In the genomic region with DNA sequence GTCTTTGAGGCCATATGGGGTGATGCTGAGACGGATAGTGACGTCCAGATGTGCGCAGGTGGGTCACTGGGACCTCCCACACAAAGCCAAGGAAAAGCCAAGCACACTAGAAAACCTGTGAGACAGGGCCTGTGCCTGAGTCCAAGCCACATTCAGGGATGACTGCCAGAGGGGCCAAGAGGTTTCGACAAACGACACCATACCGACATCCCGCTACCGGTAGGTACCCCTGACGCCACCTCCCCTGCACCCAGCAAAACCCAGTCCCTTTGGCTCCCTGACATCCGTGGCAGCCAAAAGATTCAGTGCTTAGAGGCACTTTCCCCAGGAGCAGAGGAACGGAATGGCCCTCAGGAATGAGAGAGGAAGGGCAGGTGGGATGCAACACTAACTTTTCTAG, we compare ENCODE assay signal across 8 cellular contexts.
A peak's percentile ranks its signal among the peaks of the same experiment; 100 is the strongest.
DNase-seq lines count a peak whose midpoint lies in the region; ATAC-seq and TF ChIP-seq lines count a peak whose summit lies in the region.
"Not testable (repeated sequence)": the region's sequence is repeated elsewhere in the genome, so short reads cannot be mapped to it uniquely, and the experiment has no call there.

No MANE protein-coding gene starts in this region.

- not testable (repeated sequence) for H3K9me3 Mint-ChIP-seq in IgD-negative memory B cell; T-helper 2 cell treated with Interferon-gamma antibody and Interleukin-4, amounts not matched to agents 5 μg/mL and 100 μg/mL, for 36 hours; activated T-helper 17 cell treated with anti-CD3 and anti-CD28 coated beads, Interleukin-2, amount 50 U/mL, for 72 hours; memory B cell

- BruUV-seq in mammary epithelial cell (replicated peaks; lab: Mats Ljungman, UMichigan) = not testable (repeated sequence)

- DNase-seq in T-helper 2 cell treated with Interferon-gamma antibody and Interleukin-4, amounts not matched to agents 5 μg/mL and 100 μg/mL, for 36 hours (ENCODE audit: low spot score); mammary epithelial cell; memory B cell (ENCODE audit: low spot score in 2 of 2); psoas muscle: not testable (repeated sequence)

- 0 out of 2 replicates have a peak overlapping the region, but pooled peaks have one; percentile 69 for H3K4me2 ChIP-seq in BLaER1
- not testable (repeated sequence) for H3K4me2 ChIP-seq in mammary epithelial cell (ENCODE audit: insufficient read depth, low read depth, low read length)

- peak overlapping the region; percentile 99 for H2AFZ ChIP-seq in mammary epithelial cell (ENCODE audit: low read depth, low read length)

- H3K36me3 ChIP-seq in BLaER1; mammary epithelial cell (ENCODE audit: insufficient read depth, low read length); psoas muscle (ENCODE audit: insufficient read depth in 1 of 2, low read depth in 1 of 2); stomach smooth muscle (ENCODE audit: control insufficient read depth in 2 of 2, insufficient read depth in 2 of 2, low read length in 2 of 2): not testable (repeated sequence)

- not testable (repeated sequence) for H3K4me3 ChIP-seq in BLaER1; mammary epithelial cell (replicated peaks in 1 of 3; ENCODE audit: insufficient read depth in 1 of 3, low read depth in 2 of 3, low read length in 3 of 3)
- H3K4me3 ChIP-seq in psoas muscle = peak overlapping the region; percentile 86
- peak overlapping the region; percentile 62 to 76 for H3K4me3 ChIP-seq in stomach smooth muscle (ENCODE audit: low read length in 2 of 2)

- CTCF ChIA-PET in mammary epithelial cell (lab: Charles Lee; ENCODE audit: low non-redundant PET) = not testable (repeated sequence)

- not testable (repeated sequence) for H4K20me1 ChIP-seq in BLaER1; mammary epithelial cell (ENCODE audit: insufficient read depth, low read length)

- H3K4me1 ChIP-seq in BLaER1 = peaks cover 23% of the 10 kb centered on the region
- not testable (repeated sequence) for H3K4me1 ChIP-seq in mammary epithelial cell (ENCODE audit: insufficient read depth, low read length); psoas muscle
- H3K4me1 ChIP-seq in stomach smooth muscle (ENCODE audit: control insufficient read depth, insufficient read depth, low read length) = peaks cover 16% of the 10 kb centered on the region

- TF ChIP-seq CTCF in mammary epithelial cell (conservative IDR thresholded peaks at IDR 0.05 in 1 of 2, IDR thresholded peaks at IDR 0.05 in 1 of 2; ENCODE audit: extremely low read depth in 1 of 2, insufficient read depth in 1 of 2, low read depth in 1 of 2, low read length in 2 of 2); psoas muscle (IDR thresholded peaks at IDR 0.05): not testable (repeated sequence)

- not testable (repeated sequence) for H3K9me3 ChIP-seq in BLaER1; mammary epithelial cell (replicated peaks; ENCODE audit: insufficient read depth, low read length); psoas muscle; stomach smooth muscle (ENCODE audit: control insufficient read depth in 2 of 2, low read length in 2 of 2)

- WGBS in mammary epithelial cell (ENCODE audit: low coverage, missing lambda C conversion rate) = 83% methylated on average over 3 of the region's 11 CpGs
- 89 to 92% (median 91%) methylated on average over 11 of the region's 11 CpGs for WGBS in psoas muscle, 3 donors

- not testable (repeated sequence) for H3K36me3 Mint-ChIP-seq in IgD-negative memory B cell; T-helper 2 cell treated with Interferon-gamma antibody and Interleukin-4, amounts not matched to agents 5 μg/mL and 100 μg/mL, for 36 hours (ENCODE audit: low read depth); activated T-helper 17 cell treated with anti-CD3 and anti-CD28 coated beads, Interleukin-2, amount 50 U/mL, for 72 hours (ENCODE audit: low read depth); memory B cell

- H3K9ac ChIP-seq in BLaER1; mammary epithelial cell (ENCODE audit: insufficient read depth, low read length); stomach smooth muscle (ENCODE audit: low read length in 2 of 2): not testable (repeated sequence)

- not testable (repeated sequence) for ATAC-seq in activated T-helper 17 cell treated with anti-CD3 and anti-CD28 coated beads, Interleukin-2, amount 50 U/mL, for 72 hours (replicated peaks); memory B cell (ENCODE audit: low read depth); psoas muscle

- H3K27me3 Mint-ChIP-seq in IgD-negative memory B cell (peaks cover 45% of the 10 kb centered on the region), memory B cell (peaks cover 30% of the 10 kb centered on the region)
- peaks cover 29% of the 10 kb centered on the region for H3K27me3 Mint-ChIP-seq in T-helper 2 cell treated with Interferon-gamma antibody and Interleukin-4, amounts not matched to agents 5 μg/mL and 100 μg/mL, for 36 hours (ENCODE audit: low read depth)
- peaks cover 25% of the 10 kb centered on the region for H3K27me3 Mint-ChIP-seq in activated T-helper 17 cell treated with anti-CD3 and anti-CD28 coated beads, Interleukin-2, amount 50 U/mL, for 72 hours

- intact Hi-C loops in mammary epithelial cell (cut with micrococcal nuclease); psoas muscle (cut with DNase I): not testable (repeated sequence)

- peaks cover 12 to 15% (median 15%) of the 10 kb centered on the region in 3 donors for H3K4me1 Mint-ChIP-seq in IgD-negative memory B cell
- H3K4me1 Mint-ChIP-seq in T-helper 2 cell treated with Interferon-gamma antibody and Interleukin-4, amounts not matched to agents 5 μg/mL and 100 μg/mL, for 36 hours (ENCODE audit: low read depth) = peaks cover 17% of the 10 kb centered on the region
- H3K4me1 Mint-ChIP-seq in activated T-helper 17 cell treated with anti-CD3 and anti-CD28 coated beads, Interleukin-2, amount 50 U/mL, for 72 hours = peaks cover 14% of the 10 kb centered on the region
- peaks cover 21% of the 10 kb centered on the region for H3K4me1 Mint-ChIP-seq in memory B cell

- H3K4me3 Mint-ChIP-seq in IgD-negative memory B cell = peak overlapping the region in 3 of 4 donors; percentile 60 to 97 (median 94)
- peak overlapping the region; percentile 91 for H3K4me3 Mint-ChIP-seq in T-helper 2 cell treated with Interferon-gamma antibody and Interleukin-4, amounts not matched to agents 5 μg/mL and 100 μg/mL, for 36 hours
- H3K4me3 Mint-ChIP-seq in activated T-helper 17 cell treated with anti-CD3 and anti-CD28 coated beads, Interleukin-2, amount 50 U/mL, for 72 hours = peak overlapping the region; percentile 86
- peak overlapping the region; percentile 85 for H3K4me3 Mint-ChIP-seq in memory B cell

- in situ Hi-C loops in mammary epithelial cell (cut with MboI; ENCODE audit: low sequenced_read_pairs in 2 of 2) = loop anchor here (25.0 kb wide), 5 partner anchors 167 to 867 kb away; partner anchors contain the start of genes APMAP (in 1 of the 2), GINS1 (in 1 of the 2) and ZNF337 (in 1 of the 2)

- H3K27me3 ChIP-seq in BLaER1 = peaks cover 22% of the 10 kb centered on the region
- H3K27me3 ChIP-seq in mammary epithelial cell (ENCODE audit: insufficient read depth, low read length); psoas muscle (ENCODE audit: insufficient read depth in 3 of 3, low read length in 2 of 3); stomach smooth muscle (ENCODE audit: control insufficient read depth in 1 of 2, insufficient read depth in 2 of 2, low read length in 2 of 2): not testable (repeated sequence)

- H3K27ac ChIP-seq in BLaER1; mammary epithelial cell (ENCODE audit: insufficient read depth, low read depth, low read length); psoas muscle; stomach smooth muscle (ENCODE audit: low read length): not testable (repeated sequence)

- dilution Hi-C loops in mammary epithelial cell (cut with HindIII; ENCODE audit: low sequenced_read_pairs) = not testable (repeated sequence)

- H3K79me2 ChIP-seq in mammary epithelial cell (ENCODE audit: insufficient read depth, low read length) = not testable (repeated sequence)

- peak overlapping the region in 2 of 3 donors; percentile 44 to 97 for H3K27ac Mint-ChIP-seq in IgD-negative memory B cell
- not testable (repeated sequence) for H3K27ac Mint-ChIP-seq in T-helper 2 cell treated with Interferon-gamma antibody and Interleukin-4, amounts not matched to agents 5 μg/mL and 100 μg/mL, for 36 hours; activated T-helper 17 cell treated with anti-CD3 and anti-CD28 coated beads, Interleukin-2, amount 50 U/mL, for 72 hours; memory B cell
